9 cellular contexts compared by ENCODE assay signal in genomic region chr6:30600576-30600975, GRCh38. TPM values are rescaled to one million over a fixed set of nuclear protein-coding genes. Genes with fewer than 3 reads are reported as not detected.
DNase-seq lines count a peak whose midpoint lies in the region; ATAC-seq and TF ChIP-seq lines count a peak whose summit lies in the region.
"Had no signal": no experiment of that assay in that cellular context is flagged by ENCODE, and none has a peak within 500 bp of the region (broad histone marks: within the 10 kb centered on the region; RNA-seq: fewer than 3 reads in every experiment).

No MANE protein-coding gene starts in this region.

- CTCF ChIA-PET in Panc1 (lab: Charles Lee) = no interaction called here

- peaks cover 61% of the 10 kb centered on the region for H4K20me1 ChIP-seq in smooth muscle cell (ENCODE audit: low read depth)

- H3K4me2 ChIP-seq in smooth muscle cell = no peak overlapping the region

- H3K4me3 Mint-ChIP-seq in mesothelial cell of epicardium = no peak overlapping the region
- H3K4me3 Mint-ChIP-seq: activated CD4-positive, alpha-beta T cell treated with anti-CD3 and anti-CD28 coated beads, Interleukin-2, amount 10 ng/mL, durations not matched to agents 7 days and 5 days had no signal

- TSS peak; percentile 15 for BruUV-seq in Panc1 (replicated peaks; lab: Mats Ljungman, UMichigan)

- peak; percentile 25 for DNase-seq in NCI-H748 (lab: John Stamatoyannopoulos, UW; ENCODE audit: unreplicated experiment)
- DNase-seq in NCI-H748 treated with DMSO at 0.1 percent for 48 hours (lab: John Stamatoyannopoulos, UW) = no peak
- DNase-seq in Panc1 (ENCODE audit: low read depth, low spot score) = no peak
- no peak for DNase-seq in mesothelial cell of epicardium (ENCODE audit: low spot score in 2 of 2, unreplicated experiment in 2 of 2)
- no peak for DNase-seq in smooth muscle cell (lab: John Stamatoyannopoulos, UW; ENCODE audit: unreplicated experiment)
- DNase-seq in activated T-cell treated with anti-CD3 and anti-CD28 coated beads, Interleukin-2, amount 50 U/mL, for 48 hours = no peak
- DNase-seq: activated CD4-positive, alpha-beta T cell treated with anti-CD3 and anti-CD28 coated beads, Interleukin-2, amount 10 ng/mL, durations not matched to agents 7 days and 5 days; NCI-H2107; SHP77 treated with DMSO at 0.1 percent for 48 hours had no signal

- intact Hi-C loops in Panc1 (cut with micrococcal nuclease; ENCODE audit: unreplicated experiment) = no loop called here

- H3K27ac ChIP-seq in Panc1 (ENCODE audit: low read length) = no peak overlapping the region
- H3K27ac ChIP-seq in smooth muscle cell (ENCODE audit: low read depth) = no peak overlapping the region

- ATAC-seq in Panc1 = 0 out of 2 replicates have a peak, but pooled peaks have one; percentile 5

- H3K4me1 Mint-ChIP-seq in mesothelial cell of epicardium = peaks cover 7% of the 10 kb centered on the region

- H3K36me3 Mint-ChIP-seq in mesothelial cell of epicardium = peaks cover 38% of the 10 kb centered on the region

- H3K36me3 ChIP-seq in Panc1 (ENCODE audit: control insufficient read depth, insufficient read depth, low read length) (peaks cover 13% of the 10 kb centered on the region; the same call in 1 of the 2 replicates), smooth muscle cell (ENCODE audit: low read depth) (peaks cover 29% of the 10 kb centered on the region)

- H3K9me3 ChIP-seq in Panc1 (ENCODE audit: control insufficient read depth, insufficient read depth, low read depth, low read length) = no peaks in the 10 kb centered on the region
- H3K9me3 ChIP-seq in smooth muscle cell (replicated peaks; ENCODE audit: low read depth) = no peaks in the 10 kb centered on the region

- H3K4me3 ChIP-seq in Panc1 (ENCODE audit: low read depth in 2 of 2, low read length in 2 of 2) = no peak overlapping the region
- no peak overlapping the region for H3K4me3 ChIP-seq in smooth muscle cell

- no peaks in the 10 kb centered on the region for H3K9me3 Mint-ChIP-seq in mesothelial cell of epicardium
- H3K9me3 Mint-ChIP-seq: activated CD4-positive, alpha-beta T cell treated with anti-CD3 and anti-CD28 coated beads, Interleukin-2, amount 10 ng/mL, durations not matched to agents 7 days and 5 days had no signal

- H3K79me2 ChIP-seq in smooth muscle cell (ENCODE audit: low read depth) = no peaks in the 10 kb centered on the region

- no peaks in the 10 kb centered on the region for H3K27me3 Mint-ChIP-seq in mesothelial cell of epicardium (ENCODE audit: low read depth)
- H3K27me3 Mint-ChIP-seq: activated CD4-positive, alpha-beta T cell treated with anti-CD3 and anti-CD28 coated beads, Interleukin-2, amount 10 ng/mL, durations not matched to agents 7 days and 5 days had no signal

- no peak overlapping the region for H2AFZ ChIP-seq in smooth muscle cell (ENCODE audit: low read depth)

- no peaks in the 10 kb centered on the region for H3K27me3 ChIP-seq in Panc1 (ENCODE audit: control insufficient read depth, insufficient read depth, low read length)
- no peaks in the 10 kb centered on the region for H3K27me3 ChIP-seq in smooth muscle cell (ENCODE audit: low read depth)

- TF ChIP-seq CTCF in Panc1 (IDR thresholded peaks at IDR 0.05) (no peak), mesothelial cell of epicardium (IDR thresholded peaks at IDR 0.05; ENCODE audit: unreplicated experiment) (no peak), smooth muscle cell (IDR thresholded peaks at IDR 0.05; ENCODE audit: borderline replicate concordance, insufficient read depth, poor library complexity, severe bottlenecking) (no peak)

- peak overlapping the region; percentile 84 for H3K27ac Mint-ChIP-seq in mesothelial cell of epicardium

- no peaks in the 10 kb centered on the region for H3K4me1 ChIP-seq in Panc1 (ENCODE audit: control insufficient read depth, insufficient read depth, low read length)
- H3K4me1 ChIP-seq in smooth muscle cell (ENCODE audit: low read depth) = no peaks in the 10 kb centered on the region

- in situ Hi-C loops in Panc1 (cut with HindIII; ENCODE audit: low pct_unique_long_range_greater_than_20kb, low sequenced_read_pairs) = no loop called here

- no peak overlapping the region for H3K9ac ChIP-seq in smooth muscle cell (ENCODE audit: low read depth)

- peaks cover 40% of the 10 kb centered on the region for H3F3A ChIP-seq in smooth muscle cell (ENCODE audit: low read depth)

- over 99% methylated on average over 10 of the region's 10 CpGs for WGBS in smooth muscle cell (ENCODE audit: low lambda C conversion rate)

- POLR2A ChIA-PET in Panc1 (lab: Charles Lee) = interaction anchor here (1.0 to 1.2 kb wide), 2 partner anchors 12 to 14 kb away, joined by 4 to 7 read pairs; no protein-coding TSS in a partner anchor

RNA-seq across cellular contexts. Expression of gene PPP1R10, which starts 16.5 kb away (rescaled TPM):
- total RNA-seq in Panc1 (2021; ENCODE audit: unreplicated experiment) (82.9 TPM), mesothelial cell of epicardium (107 to 120 TPM (median 117 TPM) in 3 replicates), smooth muscle cell (42.1 and 65.1 TPM in 2 replicates)
- 31.9 TPM for polyA plus RNA-seq in Panc1 (2012; ENCODE audit: insufficient read length)
- polyA plus RNA-seq in smooth muscle cell = 36.1 and 50.2 TPM in 2 replicates

RNA-seq across cellular contexts. Expression of gene MRPS18B, which starts 17.1 kb away (rescaled TPM):
- 69.1 TPM for total RNA-seq in Panc1 (2021; ENCODE audit: unreplicated experiment)
- polyA plus RNA-seq in Panc1 (2012; ENCODE audit: insufficient read length) = 60.3 TPM
- 29.8 to 33.5 TPM (median 30.2 TPM) in 3 replicates for total RNA-seq in mesothelial cell of epicardium
- 38.7 and 53.2 TPM in 2 replicates for total RNA-seq in smooth muscle cell
- 70.0 and 88.6 TPM in 2 replicates for polyA plus RNA-seq in smooth muscle cell

RNA-seq across cellular contexts. Expression of gene ATAT1, which starts 26.1 kb away (rescaled TPM):
- total RNA-seq in Panc1 (2021; ENCODE audit: unreplicated experiment) (15.8 TPM), mesothelial cell of epicardium (51.0 to 57.0 TPM (median 51.2 TPM) in 3 replicates), smooth muscle cell (8.5 and 9.4 TPM in 2 replicates)
- polyA plus RNA-seq in Panc1 (2012; ENCODE audit: insufficient read length) = 24.4 TPM
- polyA plus RNA-seq in smooth muscle cell = 16.5 and 18.8 TPM in 2 replicates

RNA-seq across cellular contexts. Expression of gene ABCF1, which starts 29.3 kb away (rescaled TPM):
- 94.9 TPM for total RNA-seq in Panc1 (2021; ENCODE audit: unreplicated experiment)
- 93.5 TPM for polyA plus RNA-seq in Panc1 (2012; ENCODE audit: insufficient read length)
- total RNA-seq in mesothelial cell of epicardium = 71.4 to 73.6 TPM (median 71.5 TPM) in 3 replicates
- 25.2 and 34.7 TPM in 2 replicates for total RNA-seq in smooth muscle cell
- 39.1 and 57.3 TPM in 2 replicates for polyA plus RNA-seq in smooth muscle cell

RNA-seq across cellular contexts. Expression of gene PRR3, which starts 43.5 kb away (rescaled TPM):
- total RNA-seq in Panc1 (2021; ENCODE audit: unreplicated experiment) (16.5 TPM), mesothelial cell of epicardium (23.7 to 25.5 TPM (median 23.9 TPM) in 3 replicates), smooth muscle cell (12.7 and 29.4 TPM in 2 replicates)
- polyA plus RNA-seq in Panc1 (2012; ENCODE audit: insufficient read length) = 14.0 TPM
- polyA plus RNA-seq in smooth muscle cell = 10.2 and 13.1 TPM in 2 replicates
